23 cellular contexts compared by ENCODE assay signal in the genomic region with DNA sequence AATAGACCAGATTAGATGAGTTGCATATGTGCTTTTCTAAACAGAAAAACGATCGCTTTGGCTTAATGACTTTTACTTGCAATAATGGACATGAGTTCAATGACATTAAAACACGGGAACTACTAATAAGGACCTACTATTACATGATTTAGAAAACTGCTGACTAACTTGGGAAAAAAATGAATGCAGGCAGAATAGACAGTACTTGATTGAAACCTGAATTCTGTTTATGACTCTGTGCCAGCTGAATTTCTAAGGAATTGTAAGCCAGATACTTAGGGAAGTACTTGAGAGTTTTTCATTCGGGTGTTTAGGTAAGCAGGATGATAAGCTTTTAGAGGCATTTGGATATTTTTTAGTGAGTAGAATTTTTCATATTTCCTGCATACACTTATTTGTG. TPM values are rescaled to one million over a fixed set of nuclear protein-coding genes. Genes with fewer than 3 reads are reported as not detected.
DNase-seq lines count a peak whose midpoint lies in the region; ATAC-seq and TF ChIP-seq lines count a peak whose summit lies in the region.
"Had no signal": no experiment of that assay in that cellular context is flagged by ENCODE, and none has a peak within 500 bp of the region (broad histone marks: within the 10 kb centered on the region; RNA-seq: fewer than 3 reads in every experiment).

No MANE protein-coding gene starts in this region.

- H3K4me1 ChIP-seq in left ventricle myocardium inferior, result peaks cover 84% of the 10 kb centered on the region
- H3K4me1 ChIP-seq in right atrium auricular region, result peaks cover 0 to 47% of the 10 kb centered on the region in 2 donors

- ATAC-seq in HG03095 (IDR thresholded peaks at IDR 0.05; ENCODE audit: unreplicated experiment), result no peak
- ATAC-seq: activated CD8-positive, alpha-beta T cell treated with anti-CD3 and anti-CD28 coated beads for 36 hours; activated naive CD4-positive, alpha-beta T cell treated with anti-CD3 and anti-CD28 coated beads, Interleukin-2, amount 50 U/mL, for 72 hours; activated T-cell treated with anti-CD3 and anti-CD28 coated beads, Interleukin-2, amount 50 U/mL, for 72 hours; mucosa of descending colon; sciatic nerve had no signal

- H3K27me3 ChIP-seq in left ventricle myocardium inferior (ENCODE audit: low read depth), result no peaks in the 10 kb centered on the region
- H3K27me3 ChIP-seq in right atrium auricular region, result no peaks in the 10 kb centered on the region
- no peaks in the 10 kb centered on the region for H3K27me3 ChIP-seq in WERI-Rb-1 (ENCODE audit: insufficient read depth, low read depth, severe bottlenecking)
- H3K27me3 ChIP-seq: brain microvascular endothelial cell, hepatocyte, stomach, vagina had no signal

- POLR2A ChIA-PET in activated CD4-positive, alpha-beta T cell treated with anti-CD3 and anti-CD28 coated beads, Interleukin-2, amount 10 ng/mL, durations not matched to agents 7 days and 5 days (lab: Charles Lee), result interaction anchor here (0.6 kb wide), 1 partner anchor 846 kb away, joined by 4 read pairs; no protein-coding TSS in a partner anchor

- H3K9me3 ChIP-seq in left ventricle myocardium inferior (replicated peaks) (no peaks in the 10 kb centered on the region), right atrium auricular region (no peaks in the 10 kb centered on the region), WERI-Rb-1 (ENCODE audit: severe bottlenecking) (no peaks in the 10 kb centered on the region)
- H3K9me3 ChIP-seq: mucosa of descending colon, stomach, vagina had no signal

- DNase-seq in left ventricle myocardium inferior, result no peak
- DNase-seq in right atrium auricular region (ENCODE audit: low spot score), result no peak
- no peak for DNase-seq in WERI-Rb-1
- DNase-seq in fibroblast of mammary gland (ENCODE audit: low read depth), result peak; percentile 31
- DNase-seq in type B pancreatic cell (ENCODE audit: extremely low spot score, unreplicated experiment), result no peak
- no peak for DNase-seq in activated CD4-positive, alpha-beta T cell treated with anti-CD3 and anti-CD28 coated beads, Interleukin-2, amount 10 ng/mL, durations not matched to agents 7 days and 5 days
- no peak for DNase-seq in NCI-H1436 treated with DMSO at 0.1 percent for 48 hours (lab: John Stamatoyannopoulos, UW)
- DNase-seq: activated CD8-positive, alpha-beta T cell treated with anti-CD3 and anti-CD28 coated beads for 36 hours; activated T-cell treated with anti-CD3 and anti-CD28 coated beads, Interleukin-2, amount 50 U/mL, for 72 hours; brain microvascular endothelial cell; CD4-positive, alpha-beta memory T cell; kidney; mucosa of descending colon; NCI-H187 treated with DMSO at 0.1 percent for 48 hours; NCI-H82; occipital lobe; RPMI8226; stomach had no signal

- no peaks in the 10 kb centered on the region for H3K36me3 ChIP-seq in left ventricle myocardium inferior
- H3K36me3 ChIP-seq in right atrium auricular region, result no peaks in the 10 kb centered on the region
- H3K36me3 ChIP-seq in WERI-Rb-1, result no peaks in the 10 kb centered on the region
- H3K36me3 ChIP-seq: brain microvascular endothelial cell, stomach, vagina had no signal

- CTCF ChIA-PET in activated CD4-positive, alpha-beta T cell treated with anti-CD3 and anti-CD28 coated beads, Interleukin-2, amount 10 ng/mL, durations not matched to agents 7 days and 5 days (lab: Charles Lee), result no interaction called here

- H3K27ac Mint-ChIP-seq in type B pancreatic cell, result peak overlapping the region; percentile 10
- H3K27ac Mint-ChIP-seq in activated CD4-positive, alpha-beta T cell treated with anti-CD3 and anti-CD28 coated beads, Interleukin-2, amount 10 ng/mL, durations not matched to agents 7 days and 5 days, result no peak overlapping the region
- H3K27ac Mint-ChIP-seq: activated CD8-positive, alpha-beta T cell treated with anti-CD3 and anti-CD28 coated beads for 36 hours; activated naive CD4-positive, alpha-beta T cell treated with anti-CD3 and anti-CD28 coated beads, Interleukin-2, amount 50 U/mL, for 72 hours; activated T-cell treated with anti-CD3 and anti-CD28 coated beads, Interleukin-2, amount 50 U/mL, for 72 hours; CD4-positive, alpha-beta memory T cell had no signal

- H3K4me1 Mint-ChIP-seq in type B pancreatic cell (ENCODE audit: unreplicated experiment), result peaks cover 31% of the 10 kb centered on the region
- H3K4me1 Mint-ChIP-seq in activated CD4-positive, alpha-beta T cell treated with anti-CD3 and anti-CD28 coated beads, Interleukin-2, amount 10 ng/mL, durations not matched to agents 7 days and 5 days, result no peaks in the 10 kb centered on the region
- H3K4me1 Mint-ChIP-seq: CD4-positive, alpha-beta memory T cell had no signal

- H3K4me3 Mint-ChIP-seq in type B pancreatic cell, result peak overlapping the region; percentile 24
- H3K4me3 Mint-ChIP-seq in activated CD4-positive, alpha-beta T cell treated with anti-CD3 and anti-CD28 coated beads, Interleukin-2, amount 10 ng/mL, durations not matched to agents 7 days and 5 days, result no peak overlapping the region
- H3K4me3 Mint-ChIP-seq: activated CD8-positive, alpha-beta T cell treated with anti-CD3 and anti-CD28 coated beads for 36 hours; activated T-cell treated with anti-CD3 and anti-CD28 coated beads, Interleukin-2, amount 50 U/mL, for 72 hours; CD4-positive, alpha-beta memory T cell had no signal

- no peaks in the 10 kb centered on the region for H3K9me3 Mint-ChIP-seq in type B pancreatic cell
- no peaks in the 10 kb centered on the region for H3K9me3 Mint-ChIP-seq in activated CD4-positive, alpha-beta T cell treated with anti-CD3 and anti-CD28 coated beads, Interleukin-2, amount 10 ng/mL, durations not matched to agents 7 days and 5 days
- H3K9me3 Mint-ChIP-seq: activated CD8-positive, alpha-beta T cell treated with anti-CD3 and anti-CD28 coated beads for 36 hours; activated naive CD4-positive, alpha-beta T cell treated with anti-CD3 and anti-CD28 coated beads, Interleukin-2, amount 50 U/mL, for 72 hours; activated T-cell treated with anti-CD3 and anti-CD28 coated beads, Interleukin-2, amount 50 U/mL, for 72 hours had no signal

- H3K4me3 ChIP-seq in left ventricle myocardium inferior, result peak overlapping the region; percentile 30
- no peak overlapping the region for H3K4me3 ChIP-seq in right atrium auricular region
- H3K4me3 ChIP-seq in WERI-Rb-1 (ENCODE audit: low read depth, low read length), result no peak overlapping the region
- H3K4me3 ChIP-seq in fibroblast of mammary gland (ENCODE audit: control insufficient read depth, low read depth, low read length), result no peak overlapping the region
- H3K4me3 ChIP-seq: hepatocyte, mucosa of descending colon, stomach, vagina had no signal

- H3K36me3 Mint-ChIP-seq in type B pancreatic cell, result no peaks in the 10 kb centered on the region
- H3K36me3 Mint-ChIP-seq in activated CD4-positive, alpha-beta T cell treated with anti-CD3 and anti-CD28 coated beads, Interleukin-2, amount 10 ng/mL, durations not matched to agents 7 days and 5 days (ENCODE audit: low read depth), result no peaks in the 10 kb centered on the region
- H3K36me3 Mint-ChIP-seq: activated naive CD4-positive, alpha-beta T cell treated with anti-CD3 and anti-CD28 coated beads, Interleukin-2, amount 50 U/mL, for 72 hours; CD4-positive, alpha-beta memory T cell had no signal

- no peaks in the 10 kb centered on the region for H3K27me3 Mint-ChIP-seq in type B pancreatic cell
- H3K27me3 Mint-ChIP-seq in activated CD4-positive, alpha-beta T cell treated with anti-CD3 and anti-CD28 coated beads, Interleukin-2, amount 10 ng/mL, durations not matched to agents 7 days and 5 days, result no peaks in the 10 kb centered on the region
- H3K27me3 Mint-ChIP-seq: activated CD8-positive, alpha-beta T cell treated with anti-CD3 and anti-CD28 coated beads for 36 hours; CD4-positive, alpha-beta memory T cell had no signal

- no peak overlapping the region for H3K27ac ChIP-seq in left ventricle myocardium inferior (replicated peaks)
- no peak overlapping the region for H3K27ac ChIP-seq in right atrium auricular region
- H3K27ac ChIP-seq in WERI-Rb-1, result peak overlapping the region; percentile 96
- H3K27ac ChIP-seq: brain microvascular endothelial cell, hepatocyte, stomach, vagina had no signal

- TF ChIP-seq CTCF in left ventricle myocardium inferior (IDR thresholded peaks at IDR 0.05; ENCODE audit: borderline replicate concordance) (no peak), right atrium auricular region (IDR thresholded peaks at IDR 0.05) (no peak), WERI-Rb-1 (IDR thresholded peaks at IDR 0.05; ENCODE audit: low read depth, low read length) (no peak), fibroblast of mammary gland (conservative IDR thresholded peaks at IDR 0.05; ENCODE audit: control insufficient read depth, insufficient read depth, low read depth, low read length) (no peak), type B pancreatic cell (conservative IDR thresholded peaks at IDR 0.05) (no peak)

- intact Hi-C loops in left ventricle myocardium inferior (cut with micrococcal nuclease), result no loop called here

RNA-seq across cellular contexts. Expression of gene ADGRL2, which starts 12.0 kb away (rescaled TPM):
- total RNA-seq in left ventricle myocardium inferior (52.5 TPM), right atrium auricular region (100 to 1,000 TPM in 1 of 2 donors, 10 to 100 TPM in 1; 83.1 to 121 TPM), type B pancreatic cell (ENCODE audit: low replicate concordance) (96.3 and 103 TPM in 2 replicates)
- total RNA-seq in activated CD4-positive, alpha-beta T cell treated with anti-CD3 and anti-CD28 coated beads, Interleukin-2, amount 10 ng/mL, durations not matched to agents 7 days and 5 days, result not detected
- total RNA-seq: activated CD8-positive, alpha-beta T cell treated with anti-CD3 and anti-CD28 coated beads for 36 hours; activated naive CD4-positive, alpha-beta T cell treated with anti-CD3 and anti-CD28 coated beads, Interleukin-2, amount 50 U/mL, for 72 hours; activated T-cell treated with anti-CD3 and anti-CD28 coated beads, Interleukin-2, amount 50 U/mL, for 72 hours; CD4-positive, alpha-beta memory T cell had no signal

Comparison
In these comparisons a context has a peak if more than half of its experiments do, and no peak if none do; other contexts are left out.
1. RNA of gene ADGRL2, which starts 12.0 kb away (total RNA-seq): 83.1 to 121 TPM in right atrium auricular region, 96.3 to 103 TPM in type B pancreatic cell and 52.5 TPM in left ventricle myocardium inferior (single experiment); not detected in activated CD4-positive, alpha-beta T cell treated with anti-CD3 and anti-CD28 coated beads, Interleukin-2, amount 10 ng/mL, durations not matched to agents 7 days and 5 days; every median in the first group is over 10 times any median in the second.